ENCODE assay signal across 8 cellular contexts in the genomic region with DNA sequence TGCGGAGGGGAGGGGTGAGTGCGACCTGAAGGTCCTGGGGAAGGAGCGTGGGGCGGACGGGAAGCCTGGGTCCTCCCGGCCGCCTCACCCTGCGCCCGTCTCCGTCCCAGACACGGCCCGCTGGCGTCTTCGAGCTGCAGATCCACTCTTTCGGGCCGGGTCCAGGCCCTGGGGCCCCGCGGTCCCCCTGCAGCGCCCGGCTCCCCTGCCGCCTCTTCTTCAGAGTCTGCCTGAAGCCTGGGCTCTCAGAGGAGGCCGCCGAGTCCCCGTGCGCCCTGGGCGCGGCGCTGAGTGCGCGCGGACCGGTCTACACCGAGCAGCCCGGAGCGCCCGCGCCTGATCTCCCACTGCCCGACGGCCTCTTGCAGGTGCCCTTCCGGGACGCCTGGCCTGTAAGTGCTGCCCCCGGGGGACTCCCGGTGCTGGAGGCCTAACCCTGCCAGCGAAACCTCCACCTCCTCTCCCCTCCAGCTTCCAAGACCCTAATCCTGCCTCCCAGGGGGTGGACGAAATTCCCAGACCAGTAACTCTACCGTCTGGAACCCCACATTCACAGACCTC. TPM values are rescaled to one million over a fixed set of nuclear protein-coding genes. Genes with fewer than 3 reads are reported as not detected.
A peak's percentile ranks its signal among the peaks of the same experiment; 100 is the strongest.
DNase-seq lines count a peak whose midpoint lies in the region; ATAC-seq, FAIRE-seq and TF ChIP-seq lines count a peak whose summit lies in the region.

No MANE protein-coding gene starts in this region.

- peak in 1 of 3 donors; percentile 25 for DNase-seq in CD4-positive, CD25-positive, alpha-beta regulatory T cell
- DNase-seq in HFFc6: no peak
- peak; percentile 23 for DNase-seq in activated CD8-positive, alpha-beta T cell treated with anti-CD3 and anti-CD28 coated beads for 36 hours
- peak; percentile 50 for DNase-seq in left kidney (ENCODE audit: low read depth, low spot score)
- no peak for DNase-seq in GM12892 (ENCODE audit: insufficient read length)
- DNase-seq in lower leg skin (ENCODE audit: low spot score in 2 of 2): no peak
- DNase-seq in activated T-helper 2 cell treated with anti-CD3 and anti-CD28 coated beads, Interferon-gamma antibody, Interleukin-2, Interleukin-4, amounts not matched to agents 10 μg/mL and 5 μg/mL and 100 μg/mL, durations not matched to agents 14 hours and 24 hours and 36 hours (ENCODE audit: low spot score): no peak

- peak overlapping the region in 3 of 4 donors; percentile 34 to 74 (median 35) for H3K4me3 Mint-ChIP-seq in CD4-positive, CD25-positive, alpha-beta regulatory T cell
- peak overlapping the region; percentile 53; the same call in 1 of the 2 replicates for H3K4me3 Mint-ChIP-seq in HFFc6
- H3K4me3 Mint-ChIP-seq in activated CD8-positive, alpha-beta T cell treated with anti-CD3 and anti-CD28 coated beads for 36 hours: peak overlapping the region; percentile 32
- no peak overlapping the region for H3K4me3 Mint-ChIP-seq in activated T-helper 2 cell treated with anti-CD3 and anti-CD28 coated beads, Interferon-gamma antibody, Interleukin-2, Interleukin-4, amounts not matched to agents 10 μg/mL and 5 μg/mL and 100 μg/mL, durations not matched to agents 14 hours and 24 hours and 36 hours (ENCODE audit: low read depth)

- no peaks in the 10 kb centered on the region for H3K36me3 ChIP-seq in CD4-positive, CD25-positive, alpha-beta regulatory T cell (ENCODE audit: control insufficient read depth, insufficient read depth, low read length)

- peaks cover 24% of the 10 kb centered on the region for H3K4me1 ChIP-seq in CD4-positive, CD25-positive, alpha-beta regulatory T cell (ENCODE audit: control insufficient read depth, insufficient read depth, low read length, poor library complexity, severe bottlenecking)

- FAIRE-seq in GM12892 (lab: Jason Lieb, UNC): no peak

- H3K9me3 Mint-ChIP-seq in CD4-positive, CD25-positive, alpha-beta regulatory T cell: peaks cover 0 to 6% (median 0%) of the 10 kb centered on the region in 7 donors
- no peaks in the 10 kb centered on the region for H3K9me3 Mint-ChIP-seq in HFFc6
- H3K9me3 Mint-ChIP-seq in activated CD8-positive, alpha-beta T cell treated with anti-CD3 and anti-CD28 coated beads for 36 hours: no peaks in the 10 kb centered on the region
- H3K9me3 Mint-ChIP-seq in activated T-helper 2 cell treated with anti-CD3 and anti-CD28 coated beads, Interferon-gamma antibody, Interleukin-2, Interleukin-4, amounts not matched to agents 10 μg/mL and 5 μg/mL and 100 μg/mL, durations not matched to agents 14 hours and 24 hours and 36 hours: no peaks in the 10 kb centered on the region

- intact Hi-C loops in activated CD8-positive, alpha-beta T cell treated with anti-CD3 and anti-CD28 coated beads for 36 hours (cut with micrococcal nuclease): no loop called here
- intact Hi-C loops in lower leg skin (cut with DNase I; ENCODE audit: low total_unique reads): no loop called here
- intact Hi-C loops in activated T-helper 2 cell treated with anti-CD3 and anti-CD28 coated beads, Interferon-gamma antibody, Interleukin-2, Interleukin-4, amounts not matched to agents 10 μg/mL and 5 μg/mL and 100 μg/mL, durations not matched to agents 14 hours and 24 hours and 36 hours (cut with micrococcal nuclease): loop anchor here (5.0 kb wide), 1 partner anchor 33 kb away; the partner anchor contains the start of gene EID2B

- peaks cover 19% of the 10 kb centered on the region for H3K27me3 ChIP-seq in CD4-positive, CD25-positive, alpha-beta regulatory T cell (ENCODE audit: control insufficient read depth, insufficient read depth, low read length)

- no peak overlapping the region for H3K4me3 ChIP-seq in CD4-positive, CD25-positive, alpha-beta regulatory T cell (ENCODE audit: low read depth, low read length)
- H3K4me3 ChIP-seq in lower leg skin (ENCODE audit: low read depth, poor library complexity, severe bottlenecking): no peak overlapping the region

- no peak for TF ChIP-seq POLR2A in GM12892 (IDR thresholded peaks at IDR 0.05; ENCODE audit: low read depth, low read length)
- TF ChIP-seq POLR2A in lower leg skin (IDR thresholded peaks at IDR 0.05): no peak

- H3K36me3 Mint-ChIP-seq in CD4-positive, CD25-positive, alpha-beta regulatory T cell: no peaks in the 10 kb centered on the region
- H3K36me3 Mint-ChIP-seq in HFFc6 (ENCODE audit: low read depth): no peaks in the 10 kb centered on the region
- no peaks in the 10 kb centered on the region for H3K36me3 Mint-ChIP-seq in activated CD8-positive, alpha-beta T cell treated with anti-CD3 and anti-CD28 coated beads for 36 hours (ENCODE audit: low read depth)
- no peaks in the 10 kb centered on the region for H3K36me3 Mint-ChIP-seq in activated T-helper 2 cell treated with anti-CD3 and anti-CD28 coated beads, Interferon-gamma antibody, Interleukin-2, Interleukin-4, amounts not matched to agents 10 μg/mL and 5 μg/mL and 100 μg/mL, durations not matched to agents 14 hours and 24 hours and 36 hours (ENCODE audit: low read depth)

- WGBS in lower leg skin, 2 donors: 1% methylated on average over 19 to 33 of the region's 46 CpGs

- CTCF ChIA-PET in activated CD8-positive, alpha-beta T cell treated with anti-CD3 and anti-CD28 coated beads for 36 hours (lab: Charles Lee): interaction anchor here (0.7 to 5.9 kb wide), 4 partner anchors 17 to 35 kb away, joined by 3 to 29 read pairs (median 6); partner anchors contain the start of gene EID2B

- H3K27ac ChIP-seq in CD4-positive, CD25-positive, alpha-beta regulatory T cell (ENCODE audit: insufficient read depth, low read length, poor library complexity, severe bottlenecking): no peak overlapping the region

- no peaks in the 10 kb centered on the region for H3K9me3 ChIP-seq in CD4-positive, CD25-positive, alpha-beta regulatory T cell (ENCODE audit: control insufficient read depth in 2 of 2, low read length in 2 of 2)

- peaks cover 4 to 28% (median 19%) of the 10 kb centered on the region in 4 donors for H3K4me1 Mint-ChIP-seq in CD4-positive, CD25-positive, alpha-beta regulatory T cell
- peaks cover 18% of the 10 kb centered on the region for H3K4me1 Mint-ChIP-seq in HFFc6 (ENCODE audit: low read depth)
- H3K4me1 Mint-ChIP-seq in activated CD8-positive, alpha-beta T cell treated with anti-CD3 and anti-CD28 coated beads for 36 hours (ENCODE audit: low read depth): peaks cover 21% of the 10 kb centered on the region
- H3K4me1 Mint-ChIP-seq in activated T-helper 2 cell treated with anti-CD3 and anti-CD28 coated beads, Interferon-gamma antibody, Interleukin-2, Interleukin-4, amounts not matched to agents 10 μg/mL and 5 μg/mL and 100 μg/mL, durations not matched to agents 14 hours and 24 hours and 36 hours (ENCODE audit: low read depth): peaks cover 16% of the 10 kb centered on the region

- no peak overlapping the region for H3K27ac Mint-ChIP-seq in CD4-positive, CD25-positive, alpha-beta regulatory T cell
- no peak overlapping the region for H3K27ac Mint-ChIP-seq in HFFc6
- no peak overlapping the region for H3K27ac Mint-ChIP-seq in activated CD8-positive, alpha-beta T cell treated with anti-CD3 and anti-CD28 coated beads for 36 hours
- H3K27ac Mint-ChIP-seq in activated T-helper 2 cell treated with anti-CD3 and anti-CD28 coated beads, Interferon-gamma antibody, Interleukin-2, Interleukin-4, amounts not matched to agents 10 μg/mL and 5 μg/mL and 100 μg/mL, durations not matched to agents 14 hours and 24 hours and 36 hours: no peak overlapping the region

- TF ChIP-seq CTCF in HFFc6 (IDR thresholded peaks at IDR 0.05): no peak
- TF ChIP-seq CTCF in activated CD8-positive, alpha-beta T cell treated with anti-CD3 and anti-CD28 coated beads for 36 hours (IDR thresholded peaks at IDR 0.05): no peak
- no peak for TF ChIP-seq CTCF in lower leg skin (IDR thresholded peaks at IDR 0.05)

- peaks cover 62% of the 10 kb centered on the region for H3K27me3 Mint-ChIP-seq in CD4-positive, CD25-positive, alpha-beta regulatory T cell
- H3K27me3 Mint-ChIP-seq in HFFc6 (ENCODE audit: insufficient read depth): peaks cover 43% of the 10 kb centered on the region
- H3K27me3 Mint-ChIP-seq in activated CD8-positive, alpha-beta T cell treated with anti-CD3 and anti-CD28 coated beads for 36 hours: peaks cover 49% of the 10 kb centered on the region
- H3K27me3 Mint-ChIP-seq in activated T-helper 2 cell treated with anti-CD3 and anti-CD28 coated beads, Interferon-gamma antibody, Interleukin-2, Interleukin-4, amounts not matched to agents 10 μg/mL and 5 μg/mL and 100 μg/mL, durations not matched to agents 14 hours and 24 hours and 36 hours (ENCODE audit: low read depth): peaks cover 49% of the 10 kb centered on the region

- POLR2A ChIA-PET in activated CD8-positive, alpha-beta T cell treated with anti-CD3 and anti-CD28 coated beads for 36 hours (lab: Charles Lee): interaction anchor here (1.0 to 1.8 kb wide), 4 partner anchors 17 to 64 kb away, joined by 3 to 7 read pairs (median 4); partner anchors contain the start of gene SUPT5H

- ATAC-seq in CD4-positive, CD25-positive, alpha-beta regulatory T cell (ENCODE audit: low read depth in 2 of 2): no peak
- ATAC-seq in activated CD8-positive, alpha-beta T cell treated with anti-CD3 and anti-CD28 coated beads for 36 hours: no peak
- no peak for ATAC-seq in HG03442 (IDR thresholded peaks at IDR 0.05; ENCODE audit: unreplicated experiment)

RNA-seq across cellular contexts. Expression of gene DLL3, which starts 0.4 kb away (rescaled TPM):
- total RNA-seq in CD4-positive, CD25-positive, alpha-beta regulatory T cell: 0.17 TPM
- under 1 TPM in 1 of 4 donors, not detected in 3; 0.13 TPM for polyA plus RNA-seq in CD4-positive, CD25-positive, alpha-beta regulatory T cell
- total RNA-seq in HFFc6 (2021; fragmentation: NEBNext Ultra II Directional; extraction: Animal tissue kit (Norgen Biotek cat#: 25700)): under 1 TPM in 2 of 6 experiments, not detected in 4; 0.38 to 0.45 TPM
- 1 to 10 TPM; 1.3 to 1.6 TPM for total RNA-seq in activated CD8-positive, alpha-beta T cell treated with anti-CD3 and anti-CD28 coated beads for 36 hours
- 0.38 TPM for polyA plus RNA-seq in GM12892 (2012; ENCODE audit: missing spikeins)
- under 1 TPM in 1 of 4 donors, not detected in 3; 0.10 TPM for total RNA-seq in lower leg skin
- total RNA-seq in activated T-helper 2 cell treated with anti-CD3 and anti-CD28 coated beads, Interferon-gamma antibody, Interleukin-2, Interleukin-4, amounts not matched to agents 10 μg/mL and 5 μg/mL and 100 μg/mL, durations not matched to agents 14 hours and 24 hours and 36 hours: 1.6 and 1.8 TPM in 2 replicates

RNA-seq across cellular contexts. Expression of gene SELENOV, which starts 15.8 kb away (rescaled TPM):
- not detected for total RNA-seq in CD4-positive, CD25-positive, alpha-beta regulatory T cell
- polyA plus RNA-seq in CD4-positive, CD25-positive, alpha-beta regulatory T cell: not detected
- not detected for total RNA-seq in HFFc6 (2021; fragmentation: NEBNext Ultra II Directional; extraction: Animal tissue kit (Norgen Biotek cat#: 25700))
- total RNA-seq in activated CD8-positive, alpha-beta T cell treated with anti-CD3 and anti-CD28 coated beads for 36 hours: not detected
- polyA plus RNA-seq in GM12892 (2012; ENCODE audit: missing spikeins): not detected
- not detected for total RNA-seq in lower leg skin
- not detected in 2 replicates for total RNA-seq in activated T-helper 2 cell treated with anti-CD3 and anti-CD28 coated beads, Interferon-gamma antibody, Interleukin-2, Interleukin-4, amounts not matched to agents 10 μg/mL and 5 μg/mL and 100 μg/mL, durations not matched to agents 14 hours and 24 hours and 36 hours

RNA-seq across cellular contexts. Expression of gene TIMM50, which starts 18.5 kb away (rescaled TPM):
- total RNA-seq in CD4-positive, CD25-positive, alpha-beta regulatory T cell: 45.3 TPM
- 10 to 100 TPM; 35.4 to 47.4 (median 40.2) TPM for polyA plus RNA-seq in CD4-positive, CD25-positive, alpha-beta regulatory T cell
- total RNA-seq in HFFc6 (2021; fragmentation: NEBNext Ultra II Directional; extraction: Animal tissue kit (Norgen Biotek cat#: 25700)): 100 to 1,000 TPM in 1 of 6 experiments, 10 to 100 TPM in 5; 86.2 to 104 (median 92.5) TPM
- total RNA-seq in activated CD8-positive, alpha-beta T cell treated with anti-CD3 and anti-CD28 coated beads for 36 hours: 100 to 1,000 TPM; 108 to 114 TPM
- 72.3 TPM for polyA plus RNA-seq in GM12892 (2012; ENCODE audit: missing spikeins)
- 10 to 100 TPM; 35.0 to 41.9 (median 37.1) TPM for total RNA-seq in lower leg skin
- 110 and 115 TPM in 2 replicates for total RNA-seq in activated T-helper 2 cell treated with anti-CD3 and anti-CD28 coated beads, Interferon-gamma antibody, Interleukin-2, Interleukin-4, amounts not matched to agents 10 μg/mL and 5 μg/mL and 100 μg/mL, durations not matched to agents 14 hours and 24 hours and 36 hours

RNA-seq across cellular contexts. Expression of gene EID2B, which starts 33.5 kb away (rescaled TPM):
- 4.8 TPM for total RNA-seq in CD4-positive, CD25-positive, alpha-beta regulatory T cell
- 10 to 100 TPM in 3 of 4 donors, 1 to 10 TPM in 1; 7.3 to 11.3 (median 10.3) TPM for polyA plus RNA-seq in CD4-positive, CD25-positive, alpha-beta regulatory T cell
- 1 to 10 TPM; 2.2 to 3.7 (median 3.3) TPM for total RNA-seq in HFFc6 (2021; fragmentation: NEBNext Ultra II Directional; extraction: Animal tissue kit (Norgen Biotek cat#: 25700))
- 1 to 10 TPM; 3.0 TPM for total RNA-seq in activated CD8-positive, alpha-beta T cell treated with anti-CD3 and anti-CD28 coated beads for 36 hours
- polyA plus RNA-seq in GM12892 (2012; ENCODE audit: missing spikeins): 6.8 TPM
- total RNA-seq in lower leg skin: 1 to 10 TPM in 2 of 4 donors, under 1 TPM in 2; 0.56 to 1.5 (median 1.0) TPM
- total RNA-seq in activated T-helper 2 cell treated with anti-CD3 and anti-CD28 coated beads, Interferon-gamma antibody, Interleukin-2, Interleukin-4, amounts not matched to agents 10 μg/mL and 5 μg/mL and 100 μg/mL, durations not matched to agents 14 hours and 24 hours and 36 hours: 3.5 and 4.1 TPM in 2 replicates

RNA-seq across cellular contexts. Expression of gene EID2, which starts 40.8 kb away (rescaled TPM):
- total RNA-seq in CD4-positive, CD25-positive, alpha-beta regulatory T cell: 13.1 TPM
- 10 to 100 TPM; 20.2 to 32.7 (median 23.8) TPM for polyA plus RNA-seq in CD4-positive, CD25-positive, alpha-beta regulatory T cell
- 10 to 100 TPM; 18.4 to 23.4 (median 19.0) TPM for total RNA-seq in HFFc6 (2021; fragmentation: NEBNext Ultra II Directional; extraction: Animal tissue kit (Norgen Biotek cat#: 25700))
- total RNA-seq in activated CD8-positive, alpha-beta T cell treated with anti-CD3 and anti-CD28 coated beads for 36 hours: 10 to 100 TPM; 11.1 to 11.7 TPM
- 6.4 TPM for polyA plus RNA-seq in GM12892 (2012; ENCODE audit: missing spikeins)
- total RNA-seq in lower leg skin: 10 to 100 TPM; 12.4 to 19.0 (median 14.3) TPM
- 17.2 and 18.3 TPM in 2 replicates for total RNA-seq in activated T-helper 2 cell treated with anti-CD3 and anti-CD28 coated beads, Interferon-gamma antibody, Interleukin-2, Interleukin-4, amounts not matched to agents 10 μg/mL and 5 μg/mL and 100 μg/mL, durations not matched to agents 14 hours and 24 hours and 36 hours

Comparison
In these comparisons a context has a peak if more than half of its experiments do, and no peak if none do; other contexts are left out.
1. DNase-seq: peak in activated CD8-positive, alpha-beta T cell treated with anti-CD3 and anti-CD28 coated beads for 36 hours (single experiment) and left kidney (single experiment); none in HFFc6 (single experiment), GM12892 (single experiment), lower leg skin (0 of 2) and activated T-helper 2 cell treated with anti-CD3 and anti-CD28 coated beads, Interferon-gamma antibody, Interleukin-2, Interleukin-4, amounts not matched to agents 10 μg/mL and 5 μg/mL and 100 μg/mL, durations not matched to agents 14 hours and 24 hours and 36 hours (single experiment).